In genomic region chr19:45510352-45510751, GRCh38 we compare ENCODE assay signal across 1 cellular context.
TF ChIP-seq lines count a peak whose summit lies in the region.

No MANE protein-coding gene starts in this region.

TF ChIP-seq in A549, 52 proteins besides CTCF, POLR2A, EP300 and RAD21:
- TF ChIP-seq POLR2AphosphoS2 (conservative IDR thresholded peaks at IDR 0.05; ENCODE audit: low read length): 0 out of 2 replicates have a peak, but pooled peaks have one; percentile 36
- TF ChIP-seq CHD4 (IDR thresholded peaks at IDR 0.05; ENCODE audit: borderline replicate concordance): peak; percentile 68; the same call in 1 of the 2 replicates
